ENCODE assay signal across 8 cellular contexts in the genomic region with DNA sequence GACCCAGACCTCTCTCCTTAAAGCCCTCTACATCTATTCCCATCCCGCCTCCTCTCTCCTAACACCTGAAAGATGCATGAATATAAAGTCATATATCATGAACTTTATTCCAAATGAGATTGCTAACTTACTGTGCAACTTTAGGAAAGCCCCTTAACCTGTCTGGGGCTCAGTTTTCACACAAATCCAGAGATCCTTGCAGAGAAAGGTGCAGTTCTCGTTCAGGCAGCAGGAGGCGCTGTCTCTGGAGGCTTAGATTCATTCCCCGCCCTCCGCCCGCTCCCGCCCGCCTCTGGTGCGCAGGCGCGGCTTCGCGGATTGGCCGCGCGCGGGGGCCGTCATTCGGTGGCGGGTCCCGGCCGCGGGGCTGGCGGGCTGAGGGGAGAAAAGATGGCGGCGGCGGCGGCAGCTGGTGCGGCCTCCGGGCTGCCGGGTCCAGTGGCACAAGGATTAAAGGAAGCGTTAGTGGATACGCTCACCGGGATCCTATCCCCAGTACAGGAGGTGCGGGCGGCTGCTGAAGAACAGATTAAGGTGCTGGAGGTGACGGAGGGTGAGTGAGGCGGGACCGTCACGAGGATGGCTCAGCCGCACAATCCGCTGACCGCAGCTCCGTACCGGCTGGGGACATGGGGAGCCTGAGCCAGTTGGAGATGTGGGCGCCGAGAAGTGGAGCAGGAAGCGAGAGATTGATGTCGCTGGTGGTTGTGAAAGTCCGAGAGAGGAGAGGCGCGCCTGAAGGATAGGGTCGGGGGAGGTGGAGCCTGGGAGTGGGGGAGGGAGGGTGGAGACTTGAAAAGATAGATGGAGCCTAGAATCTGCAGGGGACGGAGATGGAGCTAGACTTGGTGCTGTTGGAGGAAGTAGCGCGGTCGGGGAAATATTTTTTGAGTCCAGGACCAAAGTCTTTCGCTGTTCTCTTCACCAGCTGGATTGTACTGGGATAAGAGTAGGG. TPM values are rescaled to one million over a fixed set of nuclear protein-coding genes. Genes with fewer than 3 reads are reported as not detected.
DNase-seq lines count a peak whose midpoint lies in the region; ATAC-seq and TF ChIP-seq lines count a peak whose summit lies in the region.

Gene IPO9 (plus strand): TSS at position 338 of the 955 bp plus-strand sequence. CDS start 53 bp downstream, at position 391.

- DNase-seq in ELF-1 (ENCODE audit: low read depth, low spot score) = peak; percentile 97
- peak; percentile 100 for DNase-seq in GOT3 (lab: John Stamatoyannopoulos, UW)
- peak; percentile 79 for DNase-seq in LNCaP clone FGC (ENCODE audit: low read depth)
- peak; percentile 84 for DNase-seq in RWPE2 (ENCODE audit: low spot score)
- peak; percentile 92 for DNase-seq in activated T-helper 2 cell treated with anti-CD3 and anti-CD28 coated beads, Interferon-gamma antibody, Interleukin-2, Interleukin-4, amounts not matched to agents 10 μg/mL and 5 μg/mL and 100 μg/mL, durations not matched to agents 14 hours and 24 hours and 36 hours (ENCODE audit: low spot score)
- peak; percentile 93 for DNase-seq in fibroblast of peridontal ligament (ENCODE audit: extremely low read depth)
- DNase-seq in natural killer cell = peak; percentile 96
- DNase-seq in stimulated activated naive CD4-positive, alpha-beta T cell (lab: John Stamatoyannopoulos, UW) = peak; percentile 87 to 94 (median 92)

- H3K27ac Mint-ChIP-seq in activated T-helper 2 cell treated with anti-CD3 and anti-CD28 coated beads, Interferon-gamma antibody, Interleukin-2, Interleukin-4, amounts not matched to agents 10 μg/mL and 5 μg/mL and 100 μg/mL, durations not matched to agents 14 hours and 24 hours and 36 hours = peak within 1 kb of the TSS; percentile 91
- H3K27ac Mint-ChIP-seq in natural killer cell = peak within 1 kb of the TSS; percentile 93 to 98

- H3K4me3 ChIP-seq in LNCaP clone FGC (ENCODE audit: low read depth, low read length) (peak within 1 kb of the TSS; percentile 96), RWPE2 (ENCODE audit: severe bottlenecking) (peak within 1 kb of the TSS; percentile 92)

- H3K4me1 ChIP-seq in RWPE2 (ENCODE audit: insufficient read depth, poor library complexity, severe bottlenecking) = peaks cover 9% of the 10 kb centered on the region

- intact Hi-C loops in activated T-helper 2 cell treated with anti-CD3 and anti-CD28 coated beads, Interferon-gamma antibody, Interleukin-2, Interleukin-4, amounts not matched to agents 10 μg/mL and 5 μg/mL and 100 μg/mL, durations not matched to agents 14 hours and 24 hours and 36 hours (cut with micrococcal nuclease) = loop anchor here (1.0 kb wide), 1 partner anchor 126 kb away; the partner anchor contains the start of gene TIMM17A
- intact Hi-C loops in natural killer cell (cut with micrococcal nuclease) = loop anchor here (5.0 kb wide), 1 partner anchor 128 kb away; the partner anchor contains the start of gene TIMM17A

- H3K27me3 ChIP-seq in RWPE2 (ENCODE audit: insufficient read depth, poor library complexity, severe bottlenecking) = no peaks in the 10 kb centered on the region

- peak within 1 kb of the TSS; percentile 53 for H3K27ac ChIP-seq in RWPE2 (ENCODE audit: poor library complexity, severe bottlenecking)

- peaks cover 33% of the 10 kb centered on the region for H3K4me1 Mint-ChIP-seq in activated T-helper 2 cell treated with anti-CD3 and anti-CD28 coated beads, Interferon-gamma antibody, Interleukin-2, Interleukin-4, amounts not matched to agents 10 μg/mL and 5 μg/mL and 100 μg/mL, durations not matched to agents 14 hours and 24 hours and 36 hours (ENCODE audit: low read depth)
- H3K4me1 Mint-ChIP-seq in natural killer cell = peaks cover 26 to 33% of the 10 kb centered on the region in 2 donors

- no peaks in the 10 kb centered on the region for H3K9me3 ChIP-seq in RWPE2 (ENCODE audit: severe bottlenecking)

- ATAC-seq in RWPE2 (ENCODE audit: low read depth) (peak; percentile 81), natural killer cell (peak; percentile 95 to 98 (median 98))

- peaks cover 10% of the 10 kb centered on the region for H3K36me3 ChIP-seq in RWPE2 (ENCODE audit: low read depth)

- no peaks in the 10 kb centered on the region for H3K9me3 Mint-ChIP-seq in activated T-helper 2 cell treated with anti-CD3 and anti-CD28 coated beads, Interferon-gamma antibody, Interleukin-2, Interleukin-4, amounts not matched to agents 10 μg/mL and 5 μg/mL and 100 μg/mL, durations not matched to agents 14 hours and 24 hours and 36 hours
- no peaks in the 10 kb centered on the region for H3K9me3 Mint-ChIP-seq in natural killer cell

- no peaks in the 10 kb centered on the region for H3K27me3 Mint-ChIP-seq in activated T-helper 2 cell treated with anti-CD3 and anti-CD28 coated beads, Interferon-gamma antibody, Interleukin-2, Interleukin-4, amounts not matched to agents 10 μg/mL and 5 μg/mL and 100 μg/mL, durations not matched to agents 14 hours and 24 hours and 36 hours (ENCODE audit: low read depth)
- no peaks in the 10 kb centered on the region for H3K27me3 Mint-ChIP-seq in natural killer cell (ENCODE audit: low read depth in 2 of 2)

- H3K36me3 Mint-ChIP-seq in activated T-helper 2 cell treated with anti-CD3 and anti-CD28 coated beads, Interferon-gamma antibody, Interleukin-2, Interleukin-4, amounts not matched to agents 10 μg/mL and 5 μg/mL and 100 μg/mL, durations not matched to agents 14 hours and 24 hours and 36 hours (ENCODE audit: low read depth) = peaks cover 25% of the 10 kb centered on the region
- no peaks in the 10 kb centered on the region for H3K36me3 Mint-ChIP-seq in natural killer cell

- peak within 1 kb of the TSS; percentile 98 for H3K4me3 Mint-ChIP-seq in activated T-helper 2 cell treated with anti-CD3 and anti-CD28 coated beads, Interferon-gamma antibody, Interleukin-2, Interleukin-4, amounts not matched to agents 10 μg/mL and 5 μg/mL and 100 μg/mL, durations not matched to agents 14 hours and 24 hours and 36 hours (ENCODE audit: low read depth)
- H3K4me3 Mint-ChIP-seq in natural killer cell = peak within 1 kb of the TSS; percentile 100

- peak; percentile 93 for TF ChIP-seq CTCF in LNCaP clone FGC (IDR thresholded peaks at IDR 0.05; ENCODE audit: control insufficient read depth, extremely low read depth, insufficient read depth)
- TF ChIP-seq CTCF in RWPE2 (IDR thresholded peaks at IDR 0.05; ENCODE audit: poor library complexity, severe bottlenecking) = peak; percentile 99
- TF ChIP-seq CTCF in natural killer cell (IDR thresholded peaks at IDR 0.05) = peak; percentile 97

RNA-seq across cellular contexts. Expression of gene IPO9, which starts in this region (rescaled TPM):
- total RNA-seq in activated T-helper 2 cell treated with anti-CD3 and anti-CD28 coated beads, Interferon-gamma antibody, Interleukin-2, Interleukin-4, amounts not matched to agents 10 μg/mL and 5 μg/mL and 100 μg/mL, durations not matched to agents 14 hours and 24 hours and 36 hours = 64.7 and 66.7 TPM in 2 replicates
- total RNA-seq in natural killer cell = 10 to 100 TPM; 27.0 to 35.5 (median 34.6) TPM

Comparison
In these comparisons a context has a peak if more than half of its experiments do, and no peak if none do; other contexts are left out.
1. Peak in every context shown above with its lines: DNase-seq, ATAC-seq, H3K4me3 ChIP-seq and H3K27ac ChIP-seq.